30 cellular contexts compared by ENCODE assay signal in genomic region chr9:34372598-34373011, GRCh38. TPM values are rescaled to one million over a fixed set of nuclear protein-coding genes. Genes with fewer than 3 reads are reported as not detected.
DNase-seq lines count a peak whose midpoint lies in the region; ATAC-seq and TF ChIP-seq lines count a peak whose summit lies in the region.
"Had no signal": no experiment of that assay in that cellular context is flagged by ENCODE, and none has a peak within 500 bp of the region (broad histone marks: within the 10 kb centered on the region; RNA-seq: fewer than 3 reads in every experiment).

No MANE protein-coding gene starts in this region.

- H3K27ac ChIP-seq in stomach smooth muscle (ENCODE audit: low read length) (peak overlapping the region; percentile 31), GM23248 (no peak overlapping the region)
- H3K27ac ChIP-seq: colonic mucosa, KMS-11, stomach had no signal

- H3K36me3 ChIP-seq in H7 (replicated peaks; ENCODE audit: control insufficient read depth, insufficient read depth, low read length): no peaks in the 10 kb centered on the region; the same call in 1 of the 2 replicates
- peaks cover 19 to 29% of the 10 kb centered on the region in 2 donors for H3K36me3 ChIP-seq in stomach smooth muscle (ENCODE audit: control insufficient read depth in 2 of 2, insufficient read depth in 2 of 2, low read length in 2 of 2)
- H3K36me3 ChIP-seq in GM23248 (ENCODE audit: low read depth): no peaks in the 10 kb centered on the region
- H3K36me3 ChIP-seq: colonic mucosa had no signal

- H2AFZ ChIP-seq in GM23248: no peak overlapping the region

- H3K9me2 ChIP-seq in GM23248 (ENCODE audit: insufficient read depth): no peaks in the 10 kb centered on the region

- peaks cover 38% of the 10 kb centered on the region for H3K4me1 ChIP-seq in stomach smooth muscle (ENCODE audit: control insufficient read depth, insufficient read depth, low read length)
- H3K4me1 ChIP-seq in GM23248 (ENCODE audit: insufficient read depth): no peaks in the 10 kb centered on the region
- H3K4me1 ChIP-seq: colonic mucosa had no signal

- no peaks in the 10 kb centered on the region for H4K20me1 ChIP-seq in GM23248 (ENCODE audit: insufficient read depth)

- no peak overlapping the region for H3K4me3 ChIP-seq in H7 (ENCODE audit: insufficient read depth, low read depth, low read length)
- peak overlapping the region; percentile 8 for H3K4me3 ChIP-seq in choroid plexus epithelial cell (ENCODE audit: low read depth, low read length)
- H3K4me3 ChIP-seq in stomach smooth muscle (ENCODE audit: low read length in 2 of 2): no peak overlapping the region
- H3K4me3 ChIP-seq in GM23248: no peak overlapping the region
- H3K4me3 ChIP-seq: colonic mucosa, heart left ventricle, stomach, transverse colon had no signal

- no peaks in the 10 kb centered on the region for H3K79me2 ChIP-seq in GM23248 (ENCODE audit: insufficient read depth)

- H3K9me3 ChIP-seq in stomach smooth muscle (ENCODE audit: control insufficient read depth in 2 of 2, low read length in 2 of 2) (no peaks in the 10 kb centered on the region), GM23248 (ENCODE audit: low read depth) (no peaks in the 10 kb centered on the region)
- H3K9me3 ChIP-seq: colonic mucosa, heart left ventricle, stomach, transverse colon had no signal

- TF ChIP-seq CTCF in choroid plexus epithelial cell (conservative IDR thresholded peaks at IDR 0.05; ENCODE audit: low read depth, low read length): peak; percentile 6

- H3K27me3 ChIP-seq in H7 (ENCODE audit: control insufficient read depth, insufficient read depth, low read length) (peaks cover 2% of the 10 kb centered on the region), stomach smooth muscle (ENCODE audit: control insufficient read depth in 1 of 2, insufficient read depth in 2 of 2, low read length in 2 of 2) (no peaks in the 10 kb centered on the region), GM23248 (replicated peaks; ENCODE audit: insufficient read depth) (no peaks in the 10 kb centered on the region)
- H3K27me3 ChIP-seq: colonic mucosa, transverse colon had no signal

- ATAC-seq in GM21526 (IDR thresholded peaks at IDR 0.05; ENCODE audit: low FRiP score, unreplicated experiment): no peak
- ATAC-seq: activated CD4-positive, CD25-positive, alpha-beta regulatory T cell treated with anti-CD3 and anti-CD28 coated beads, Interleukin-2, amount 50 U/mL, for 24 hours; HCT116; heart left ventricle; left lobe of liver had no signal

- in situ Hi-C loops in GM23248 (cut with MboI): no loop called here

- H3K9ac ChIP-seq in stomach smooth muscle (ENCODE audit: low read length in 2 of 2) (no peak overlapping the region), GM23248 (no peak overlapping the region)
- H3K9ac ChIP-seq: KMS-11 had no signal

- WGBS in GM23248 (ENCODE audit: low coverage in 1 of 2, low lambda C conversion rate in 2 of 2, missing lambda C conversion rate in 2 of 2), 2 experiments: 60 to 68% methylated on average over 18 to 27 of the region's 27 CpGs

- no peak overlapping the region for H3K4me2 ChIP-seq in GM23248 (ENCODE audit: unreplicated experiment)
- H3K4me2 ChIP-seq: KMS-11 had no signal

- DNase-seq in H7: peak; percentile 70
- peak; percentile 34 for DNase-seq in choroid plexus epithelial cell (ENCODE audit: low read depth)
- DNase-seq in mesenteric fat pad (ENCODE audit: low spot score): peak; percentile 90
- DNase-seq in cortex of kidney (lab: John Stamatoyannopoulos, UW): no peak
- DNase-seq in GM23248: no peak
- DNase-seq: activated CD4-positive, alpha-beta T cell treated with anti-CD3 and anti-CD28 coated beads, Interleukin-2, amount 50 U/mL, for 48 hours; activated CD8-positive, alpha-beta memory T cell treated with anti-CD3 and anti-CD28 coated beads, Interleukin-2, amount 50 U/mL, for 4 hours; activated naive CD4-positive, alpha-beta T cell treated with anti-CD3 and anti-CD28 coated beads, Interleukin-2, amount 10 ng/mL, durations not matched to agents 7 days and 5 days; amygdala; C1 segment of cervical spinal cord; Calu3; colonic mucosa; effector memory CD4-positive, alpha-beta T cell; heart left ventricle; mesenchymal stem cell; NCI-H1436; NCI-H2081 treated with DMSO at 0.1 percent for 48 hours; NCI-H345; NCI-H748 treated with DMSO at 0.1 percent for 48 hours; small intestine; stimulated activated CD8-positive, alpha-beta memory T cell treated with anti-CD3 and anti-CD28 coated beads, Interleukin-4, amount 100 ng/mL, for 48 hours; stomach; T-helper 1 cell; transverse colon had no signal

- H3F3A ChIP-seq in GM23248 (ENCODE audit: insufficient read depth): 0 out of 2 replicates have a peak, but pooled peaks cover 5% of the 10 kb centered on the region

RNA-seq across cellular contexts. Expression of gene MYORG, which starts 4.1 kb away (rescaled TPM):
- 12.3 and 19.8 TPM in 2 replicates for total RNA-seq in H7 (2014; rRNA removed; shearing (Covaris generic))
- total RNA-seq in mesenteric fat pad: 10.1 TPM
- total RNA-seq in GM23248 (2014; rRNA removed; shearing (Covaris generic)): 0.13 and 1.1 TPM in 2 replicates
- 0.72 and 0.73 TPM in 2 replicates for polyA plus RNA-seq in GM23248 (2016; fragmentation: Nextera tagmentation; extraction: Ambion mirVana)

RNA-seq across cellular contexts. Expression of gene NUDT2, which starts 43.2 kb away (rescaled TPM):
- total RNA-seq in H7 (2014; rRNA removed; shearing (Covaris generic)): 28.6 and 32.4 TPM in 2 replicates
- 17.7 TPM for total RNA-seq in mesenteric fat pad
- total RNA-seq in GM23248 (2014; rRNA removed; shearing (Covaris generic)): 7.6 and 12.5 TPM in 2 replicates
- polyA plus RNA-seq in GM23248 (2016; fragmentation: Nextera tagmentation; extraction: Ambion mirVana): 14.3 and 17.6 TPM in 2 replicates

RNA-seq across cellular contexts. Expression of gene KIF24, which starts 43.5 kb away (rescaled TPM):
- 4.5 and 4.7 TPM in 2 replicates for total RNA-seq in H7 (2014; rRNA removed; shearing (Covaris generic))
- 0.45 TPM for total RNA-seq in mesenteric fat pad
- 1.1 and 1.6 TPM in 2 replicates for total RNA-seq in GM23248 (2014; rRNA removed; shearing (Covaris generic))
- 0.95 and 0.99 TPM in 2 replicates for polyA plus RNA-seq in GM23248 (2016; fragmentation: Nextera tagmentation; extraction: Ambion mirVana)

Comparison
In these comparisons a context has a peak if more than half of its experiments do, and no peak if none do; other contexts are left out.
1. DNase-seq: peak in H7 (single experiment), choroid plexus epithelial cell (single experiment) and mesenteric fat pad (single experiment); none in cortex of kidney (single experiment) and GM23248 (single experiment).